14 cellular contexts compared by ENCODE assay signal in genomic region chr5:107284822-107285510, GRCh38.
DNase-seq lines count a peak whose midpoint lies in the region; ATAC-seq and TF ChIP-seq lines count a peak whose summit lies in the region.
"Had no signal": no experiment of that assay in that cellular context is flagged by ENCODE, and none has a peak within 500 bp of the region (broad histone marks: within the 10 kb centered on the region; RNA-seq: fewer than 3 reads in every experiment).

No MANE protein-coding gene starts in this region.

- no peaks in the 10 kb centered on the region for H3K4me1 ChIP-seq in adrenal gland (replicated peaks in 1 of 2)

- no peaks in the 10 kb centered on the region for H3K36me3 ChIP-seq in adrenal gland (replicated peaks in 1 of 2)

- no peak overlapping the region for H3K4me3 ChIP-seq in fibroblast of mammary gland (ENCODE audit: control insufficient read depth, low read depth, low read length)
- no peak overlapping the region for H3K4me3 ChIP-seq in retinal pigment epithelial cell (ENCODE audit: low read length)
- no peak overlapping the region for H3K4me3 ChIP-seq in adrenal gland

- no peaks in the 10 kb centered on the region for H3K27me3 ChIP-seq in adrenal gland

- ATAC-seq in HG02870 (IDR thresholded peaks at IDR 0.05; ENCODE audit: unreplicated experiment): no peak
- ATAC-seq: Panc1 had no signal

- intact Hi-C loops in adrenal gland (cut with DNase I): no loop called here

- no peaks in the 10 kb centered on the region for H3K9me3 ChIP-seq in adrenal gland (replicated peaks in 1 of 3)

- no peak overlapping the region for H3K27ac ChIP-seq in adrenal gland

- WGBS in adrenal gland, 4 donors: 73 to 86% (median 85%) methylated on average over 3 of the region's 3 CpGs

- peak; percentile 73 for DNase-seq in H4 (ENCODE audit: low spot score)
- peak; percentile 36 for DNase-seq in RKO (ENCODE audit: low spot score)
- peak; percentile 74 for DNase-seq in fibroblast of mammary gland (ENCODE audit: low read depth)
- DNase-seq in retinal pigment epithelial cell (ENCODE audit: low read depth): peak; percentile 34
- DNase-seq in adrenal gland: no peak
- DNase-seq in activated CD4-positive, CD25-positive, alpha-beta regulatory T cell (lab: John Stamatoyannopoulos, UW): no peak
- DNase-seq in SHP77 treated with DMSO at 0.1 percent for 48 hours (lab: John Stamatoyannopoulos, UW): no peak
- DNase-seq: DMS153, left cardiac atrium, NCI-H2029, NCI-H524 treated with DMSO at 0.1 percent for 48 hours, posterior cingulate gyrus had no signal

- TF ChIP-seq POLR2A in adrenal gland (IDR thresholded peaks at IDR 0.05): no peak

- TF ChIP-seq CTCF in fibroblast of mammary gland (conservative IDR thresholded peaks at IDR 0.05; ENCODE audit: control insufficient read depth, insufficient read depth, low read depth, low read length) (no peak), retinal pigment epithelial cell (conservative IDR thresholded peaks at IDR 0.05; ENCODE audit: low read depth, low read length) (no peak), adrenal gland (IDR thresholded peaks at IDR 0.05) (no peak)

Comparison
In these comparisons a context has a peak if more than half of its experiments do, and no peak if none do; other contexts are left out.
1. DNase-seq: peak in H4 (single experiment), RKO (single experiment), fibroblast of mammary gland (single experiment) and retinal pigment epithelial cell (single experiment); none in adrenal gland (0 of 7), activated CD4-positive, CD25-positive, alpha-beta regulatory T cell (0 of 4) and SHP77 treated with DMSO at 0.1 percent for 48 hours (single experiment).